In the genomic region with DNA sequence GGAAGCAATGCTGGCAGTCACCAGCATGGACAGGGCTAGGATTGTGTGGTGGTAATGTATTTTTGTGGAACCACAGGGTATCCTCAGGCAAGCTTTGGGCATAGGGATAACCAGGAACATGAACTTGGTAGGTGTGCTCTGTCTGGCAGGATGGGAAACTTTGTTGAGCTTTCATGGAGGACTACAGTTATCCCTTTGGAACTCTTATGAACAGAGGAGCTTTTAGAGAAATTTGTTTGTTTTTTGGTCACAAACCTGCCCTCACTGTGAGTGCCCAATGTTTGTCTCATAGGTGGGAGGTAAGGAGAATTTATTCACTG, we compare ENCODE assay signal across 8 cellular contexts. TPM values are rescaled to one million over a fixed set of nuclear protein-coding genes. Genes with fewer than 3 reads are reported as not detected.
DNase-seq lines count a peak whose midpoint lies in the region; ATAC-seq and TF ChIP-seq lines count a peak whose summit lies in the region.

No MANE protein-coding gene starts in this region.

- H3K4me3 ChIP-seq in HAP-1, result no peak overlapping the region

- peaks cover 0 to 25% of the 10 kb centered on the region in 2 donors for H3K36me3 Mint-ChIP-seq in activated naive CD4-positive, alpha-beta T cell treated with anti-CD3 and anti-CD28 coated beads, Interleukin-2, amount 50 U/mL, for 72 hours
- peaks cover 30% of the 10 kb centered on the region for H3K36me3 Mint-ChIP-seq in activated naive CD4-positive, alpha-beta T cell treated with anti-CD3 and anti-CD28 coated beads, Interleukin-2, amount 10 ng/mL, durations not matched to agents 7 days and 5 days
- peaks cover 37% of the 10 kb centered on the region for H3K36me3 Mint-ChIP-seq in activated CD4-positive, alpha-beta memory T cell treated with anti-CD3 and anti-CD28 coated beads, Interleukin-2, amount 10 ng/mL, durations not matched to agents 7 days and 5 days (ENCODE audit: low read depth)
- H3K36me3 Mint-ChIP-seq in immature natural killer cell, result peaks cover 0 to 17% (median 9%) of the 10 kb centered on the region in 3 donors

- peak overlapping the region; percentile 69 for H3K27ac Mint-ChIP-seq in activated naive CD4-positive, alpha-beta T cell treated with anti-CD3 and anti-CD28 coated beads, Interleukin-2, amount 50 U/mL, for 72 hours
- H3K27ac Mint-ChIP-seq in activated naive CD4-positive, alpha-beta T cell treated with anti-CD3 and anti-CD28 coated beads, Interleukin-2, amount 10 ng/mL, durations not matched to agents 7 days and 5 days, result no peak overlapping the region
- H3K27ac Mint-ChIP-seq in activated CD4-positive, alpha-beta memory T cell treated with anti-CD3 and anti-CD28 coated beads, Interleukin-2, amount 10 ng/mL, durations not matched to agents 7 days and 5 days, result peak overlapping the region; percentile 11
- H3K27ac Mint-ChIP-seq in immature natural killer cell, result peak overlapping the region; percentile 23 to 79 (median 65)

- in situ Hi-C loops in HAP-1 (cut with MboI; ENCODE audit: low sequenced_read_pairs), result loop anchor here (5.0 to 25.0 kb wide), 2 partner anchors 162 to 278 kb away; no protein-coding TSS in a partner anchor

- CTCF ChIA-PET in activated naive CD4-positive, alpha-beta T cell treated with anti-CD3 and anti-CD28 coated beads, Interleukin-2, amount 10 ng/mL, durations not matched to agents 7 days and 5 days (lab: Charles Lee), result interaction anchor here (0.7 to 7.0 kb wide), 23 partner anchors 10 to 160 kb away, joined by 3 to 208 read pairs (median 6); a partner anchor contains a TSS
- CTCF ChIA-PET in activated CD4-positive, alpha-beta memory T cell treated with anti-CD3 and anti-CD28 coated beads, Interleukin-2, amount 10 ng/mL, durations not matched to agents 7 days and 5 days (lab: Charles Lee), result interaction anchor here (0.6 to 8.3 kb wide), 25 partner anchors 8 to 166 kb away, joined by 3 to 184 read pairs (median 6); a partner anchor contains a TSS

- H3K36me3 ChIP-seq in HAP-1 (replicated peaks), result no peaks in the 10 kb centered on the region

- no peak for TF ChIP-seq CTCF in foreskin keratinocyte (conservative IDR thresholded peaks at IDR 0.05)

- H3K27ac ChIP-seq in temporal lobe (ENCODE audit: low read depth, low read length) (peak overlapping the region; percentile 59), foreskin keratinocyte (no peak overlapping the region)

- H3K27me3 ChIP-seq in HAP-1 (ENCODE audit: low read depth) (0 out of 2 replicates have a peak, but pooled peaks cover 3% of the 10 kb centered on the region), foreskin keratinocyte (no peaks in the 10 kb centered on the region)

- POLR2A ChIA-PET in activated CD4-positive, alpha-beta memory T cell treated with anti-CD3 and anti-CD28 coated beads, Interleukin-2, amount 10 ng/mL, durations not matched to agents 7 days and 5 days (lab: Charles Lee), result interaction anchor here (0.6 to 3.1 kb wide), 10 partner anchors 9 to 153 kb away, joined by 3 to 38 read pairs (median 4); a partner anchor contains a TSS

- H3K9me3 ChIP-seq in HAP-1, result no peaks in the 10 kb centered on the region

- no peaks in the 10 kb centered on the region for H3K27me3 Mint-ChIP-seq in activated naive CD4-positive, alpha-beta T cell treated with anti-CD3 and anti-CD28 coated beads, Interleukin-2, amount 10 ng/mL, durations not matched to agents 7 days and 5 days
- no peaks in the 10 kb centered on the region for H3K27me3 Mint-ChIP-seq in activated CD4-positive, alpha-beta memory T cell treated with anti-CD3 and anti-CD28 coated beads, Interleukin-2, amount 10 ng/mL, durations not matched to agents 7 days and 5 days
- H3K27me3 Mint-ChIP-seq in immature natural killer cell (ENCODE audit: low read depth in 3 of 3), result no peaks in the 10 kb centered on the region

- peaks cover 31% of the 10 kb centered on the region for H3K4me1 Mint-ChIP-seq in activated naive CD4-positive, alpha-beta T cell treated with anti-CD3 and anti-CD28 coated beads, Interleukin-2, amount 10 ng/mL, durations not matched to agents 7 days and 5 days
- H3K4me1 Mint-ChIP-seq in activated CD4-positive, alpha-beta memory T cell treated with anti-CD3 and anti-CD28 coated beads, Interleukin-2, amount 10 ng/mL, durations not matched to agents 7 days and 5 days, result peaks cover 28% of the 10 kb centered on the region
- peaks cover 37 to 52% of the 10 kb centered on the region in 2 donors for H3K4me1 Mint-ChIP-seq in immature natural killer cell

- H3K4me1 ChIP-seq in HAP-1 (no peaks in the 10 kb centered on the region), foreskin keratinocyte (peaks cover 11% of the 10 kb centered on the region)

- no peak overlapping the region for H3K4me3 Mint-ChIP-seq in activated naive CD4-positive, alpha-beta T cell treated with anti-CD3 and anti-CD28 coated beads, Interleukin-2, amount 10 ng/mL, durations not matched to agents 7 days and 5 days
- no peak overlapping the region for H3K4me3 Mint-ChIP-seq in activated CD4-positive, alpha-beta memory T cell treated with anti-CD3 and anti-CD28 coated beads, Interleukin-2, amount 10 ng/mL, durations not matched to agents 7 days and 5 days
- H3K4me3 Mint-ChIP-seq in immature natural killer cell, result no peak overlapping the region

- DNase-seq in activated naive CD4-positive, alpha-beta T cell treated with anti-CD3 and anti-CD28 coated beads, Interleukin-2, amount 50 U/mL, for 72 hours (ENCODE audit: low spot score in 2 of 2), result no peak
- no peak for DNase-seq in activated naive CD4-positive, alpha-beta T cell treated with anti-CD3 and anti-CD28 coated beads, Interleukin-2, amount 10 ng/mL, durations not matched to agents 7 days and 5 days
- no peak for DNase-seq in activated CD4-positive, alpha-beta memory T cell treated with anti-CD3 and anti-CD28 coated beads, Interleukin-2, amount 10 ng/mL, durations not matched to agents 7 days and 5 days
- DNase-seq in immature natural killer cell (no peak), HAP-1 (ENCODE audit: low spot score in 2 of 2) (no peak), foreskin keratinocyte (no peak), islet precursor cell (no peak)

- no peaks in the 10 kb centered on the region for H3K9me3 Mint-ChIP-seq in activated naive CD4-positive, alpha-beta T cell treated with anti-CD3 and anti-CD28 coated beads, Interleukin-2, amount 50 U/mL, for 72 hours
- H3K9me3 Mint-ChIP-seq in activated naive CD4-positive, alpha-beta T cell treated with anti-CD3 and anti-CD28 coated beads, Interleukin-2, amount 10 ng/mL, durations not matched to agents 7 days and 5 days, result no peaks in the 10 kb centered on the region
- H3K9me3 Mint-ChIP-seq in activated CD4-positive, alpha-beta memory T cell treated with anti-CD3 and anti-CD28 coated beads, Interleukin-2, amount 10 ng/mL, durations not matched to agents 7 days and 5 days, result no peaks in the 10 kb centered on the region
- H3K9me3 Mint-ChIP-seq in immature natural killer cell, result no peaks in the 10 kb centered on the region

- ATAC-seq in activated naive CD4-positive, alpha-beta T cell treated with anti-CD3 and anti-CD28 coated beads, Interleukin-2, amount 50 U/mL, for 72 hours, result no peak
- no peak for ATAC-seq in foreskin keratinocyte

RNA-seq across cellular contexts. Expression of a gene that starts 54.4 kb away (rescaled TPM):
- 100 to 1,000 TPM; 355 to 400 TPM for total RNA-seq in activated naive CD4-positive, alpha-beta T cell treated with anti-CD3 and anti-CD28 coated beads, Interleukin-2, amount 50 U/mL, for 72 hours
- total RNA-seq in activated CD4-positive, alpha-beta memory T cell treated with anti-CD3 and anti-CD28 coated beads, Interleukin-2, amount 10 ng/mL, durations not matched to agents 7 days and 5 days, result 100 to 1,000 TPM; 345 to 381 TPM
- 100 to 1,000 TPM in 1 of 3 donors, 10 to 100 TPM in 2; 12.7 to 152 (median 12.9) TPM for polyA plus RNA-seq in immature natural killer cell
- total RNA-seq in temporal lobe, result 386 TPM
- 138 and 151 TPM in 2 replicates for total RNA-seq in foreskin keratinocyte
- 37.4 and 38.0 TPM in 2 replicates for polyA plus RNA-seq in foreskin keratinocyte
